ENCODE assay signal across 2 cellular contexts in the genomic region with DNA sequence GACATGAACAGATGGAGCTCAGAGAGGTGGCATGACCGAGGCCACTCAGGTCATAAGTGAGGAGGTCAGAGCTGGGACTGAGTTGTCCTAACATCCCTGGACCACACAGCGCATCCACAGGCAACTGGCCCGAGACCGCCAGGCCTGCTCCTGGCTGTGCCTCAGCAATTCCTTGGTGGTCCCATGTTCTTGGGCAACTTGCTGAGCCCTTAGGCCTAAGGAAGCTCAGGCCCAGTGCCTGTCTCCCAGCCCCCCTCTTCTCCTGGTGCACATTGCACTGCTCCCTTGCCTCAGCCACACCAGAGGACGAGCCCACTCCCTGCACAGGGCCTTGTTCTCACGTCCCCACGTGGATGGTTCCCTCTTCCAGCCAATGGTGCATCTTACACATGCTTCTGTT.
TF ChIP-seq lines count a peak whose summit lies in the region.

No MANE protein-coding gene starts in this region.

TF ChIP-seq in HepG2, 621 proteins besides CTCF, POLR2A, EP300 and RAD21:
- TF ChIP-seq LCORL (IDR thresholded peaks at IDR 0.05) = no peak
- TF ChIP-seq LCORL (CRISPR knock-in tag; IDR thresholded peaks at IDR 0.05) = no peak
- no peak for TF ChIP-seq HNRNPLL (IDR thresholded peaks at IDR 0.05; ENCODE audit: low read depth, low read length, poor library complexity, severe bottlenecking)
- TF ChIP-seq MXD3 (CRISPR knock-in tag; IDR thresholded peaks at IDR 0.05) = no peak
- TF ChIP-seq ZNF660 (CRISPR knock-in tag; IDR thresholded peaks at IDR 0.05; ENCODE audit: borderline replicate concordance, low read depth) = no peak
- TF ChIP-seq GPN1 (CRISPR knock-in tag; IDR thresholded peaks at IDR 0.05; ENCODE audit: borderline replicate concordance) = no peak
TF ChIP-seq in HepG2: peak in this region for 0.

TF ChIP-seq in WTC11, 78 proteins besides CTCF, POLR2A, EP300 and RAD21:
- no peak for TF ChIP-seq NR3C1 (CRISPR knock-in tag; conservative IDR thresholded peaks at IDR 0.05; ENCODE audit: low read depth)
- TF ChIP-seq ZNF232 (CRISPR knock-in tag; IDR thresholded peaks at IDR 0.05) = no peak
- no peak for TF ChIP-seq ATF1 (CRISPR knock-in tag; IDR thresholded peaks at IDR 0.05)
- TF ChIP-seq, protein P1, sequence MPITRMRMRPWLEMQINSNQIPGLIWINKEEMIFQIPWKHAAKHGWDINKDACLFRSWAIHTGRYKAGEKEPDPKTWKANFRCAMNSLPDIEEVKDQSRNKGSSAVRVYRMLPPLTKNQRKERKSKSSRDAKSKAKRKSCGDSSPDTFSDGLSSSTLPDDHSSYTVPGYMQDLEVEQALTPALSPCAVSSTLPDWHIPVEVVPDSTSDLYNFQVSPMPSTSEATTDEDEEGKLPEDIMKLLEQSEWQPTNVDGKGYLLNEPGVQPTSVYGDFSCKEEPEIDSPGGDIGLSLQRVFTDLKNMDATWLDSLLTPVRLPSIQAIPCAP (CRISPR knock-in tag; IDR thresholded peaks at IDR 0.05) = no peak
- TF ChIP-seq, protein P2, sequence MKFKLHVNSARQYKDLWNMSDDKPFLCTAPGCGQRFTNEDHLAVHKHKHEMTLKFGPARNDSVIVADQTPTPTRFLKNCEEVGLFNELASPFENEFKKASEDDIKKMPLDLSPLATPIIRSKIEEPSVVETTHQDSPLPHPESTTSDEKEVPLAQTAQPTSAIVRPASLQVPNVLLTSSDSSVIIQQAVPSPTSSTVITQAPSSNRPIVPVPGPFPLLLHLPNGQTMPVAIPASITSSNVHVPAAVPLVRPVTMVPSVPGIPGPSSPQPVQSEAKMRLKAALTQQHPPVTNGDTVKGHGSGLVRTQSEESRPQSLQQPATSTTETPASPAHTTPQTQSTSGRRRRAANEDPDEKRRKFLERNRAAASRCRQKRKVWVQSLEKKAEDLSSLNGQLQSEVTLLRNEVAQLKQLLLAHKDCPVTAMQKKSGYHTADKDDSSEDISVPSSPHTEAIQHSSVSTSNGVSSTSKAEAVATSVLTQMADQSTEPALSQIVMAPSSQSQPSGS (CRISPR knock-in tag; IDR thresholded peaks at IDR 0.05; ENCODE audit: borderline replicate concordance, low read depth) = no peak
- TF ChIP-seq TP53 (CRISPR knock-in tag; IDR thresholded peaks at IDR 0.05) = no peak
- TF ChIP-seq JAZF1 (CRISPR knock-in tag; IDR thresholded peaks at IDR 0.05) = no peak
- no peak for TF ChIP-seq JUN (CRISPR knock-in tag; IDR thresholded peaks at IDR 0.05)
- TF ChIP-seq USF2 (CRISPR knock-in tag; IDR thresholded peaks at IDR 0.05) = no peak
- TF ChIP-seq, protein P3, sequence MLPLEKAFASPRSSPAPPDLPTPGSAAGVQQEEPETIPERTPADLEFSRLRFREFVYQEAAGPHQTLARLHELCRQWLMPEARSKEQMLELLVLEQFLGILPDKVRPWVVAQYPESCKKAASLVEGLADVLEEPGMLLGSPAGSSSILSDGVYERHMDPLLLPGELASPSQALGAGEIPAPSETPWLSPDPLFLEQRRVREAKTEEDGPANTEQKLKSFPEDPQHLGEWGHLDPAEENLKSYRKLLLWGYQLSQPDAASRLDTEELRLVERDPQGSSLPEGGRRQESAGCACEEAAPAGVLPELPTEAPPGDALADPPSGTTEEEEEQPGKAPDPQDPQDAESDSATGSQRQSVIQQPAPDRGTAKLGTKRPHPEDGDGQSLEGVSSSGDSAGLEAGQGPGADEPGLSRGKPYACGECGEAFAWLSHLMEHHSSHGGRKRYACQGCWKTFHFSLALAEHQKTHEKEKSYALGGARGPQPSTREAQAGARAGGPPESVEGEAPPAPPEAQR (CRISPR knock-in tag; IDR thresholded peaks at IDR 0.05) = no peak
- TF ChIP-seq ZNF425 (CRISPR knock-in tag; conservative IDR thresholded peaks at IDR 0.05) = no peak
- no peak for TF ChIP-seq ZNF219 (CRISPR knock-in tag; IDR thresholded peaks at IDR 0.05; ENCODE audit: borderline replicate concordance)
- TF ChIP-seq, protein P4, sequence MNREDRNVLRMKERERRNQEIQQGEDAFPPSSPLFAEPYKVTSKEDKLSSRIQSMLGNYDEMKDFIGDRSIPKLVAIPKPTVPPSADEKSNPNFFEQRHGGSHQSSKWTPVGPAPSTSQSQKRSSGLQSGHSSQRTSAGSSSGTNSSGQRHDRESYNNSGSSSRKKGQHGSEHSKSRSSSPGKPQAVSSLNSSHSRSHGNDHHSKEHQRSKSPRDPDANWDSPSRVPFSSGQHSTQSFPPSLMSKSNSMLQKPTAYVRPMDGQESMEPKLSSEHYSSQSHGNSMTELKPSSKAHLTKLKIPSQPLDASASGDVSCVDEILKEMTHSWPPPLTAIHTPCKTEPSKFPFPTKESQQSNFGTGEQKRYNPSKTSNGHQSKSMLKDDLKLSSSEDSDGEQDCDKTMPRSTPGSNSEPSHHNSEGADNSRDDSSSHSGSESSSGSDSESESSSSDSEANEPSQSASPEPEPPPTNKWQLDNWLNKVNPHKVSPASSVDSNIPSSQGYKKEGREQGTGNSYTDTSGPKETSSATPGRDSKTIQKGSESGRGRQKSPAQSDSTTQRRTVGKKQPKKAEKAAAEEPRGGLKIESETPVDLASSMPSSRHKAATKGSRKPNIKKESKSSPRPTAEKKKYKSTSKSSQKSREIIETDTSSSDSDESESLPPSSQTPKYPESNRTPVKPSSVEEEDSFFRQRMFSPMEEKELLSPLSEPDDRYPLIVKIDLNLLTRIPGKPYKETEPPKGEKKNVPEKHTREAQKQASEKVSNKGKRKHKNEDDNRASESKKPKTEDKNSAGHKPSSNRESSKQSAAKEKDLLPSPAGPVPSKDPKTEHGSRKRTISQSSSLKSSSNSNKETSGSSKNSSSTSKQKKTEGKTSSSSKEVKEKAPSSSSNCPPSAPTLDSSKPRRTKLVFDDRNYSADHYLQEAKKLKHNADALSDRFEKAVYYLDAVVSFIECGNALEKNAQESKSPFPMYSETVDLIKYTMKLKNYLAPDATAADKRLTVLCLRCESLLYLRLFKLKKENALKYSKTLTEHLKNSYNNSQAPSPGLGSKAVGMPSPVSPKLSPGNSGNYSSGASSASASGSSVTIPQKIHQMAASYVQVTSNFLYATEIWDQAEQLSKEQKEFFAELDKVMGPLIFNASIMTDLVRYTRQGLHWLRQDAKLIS (CRISPR knock-in tag; IDR thresholded peaks at IDR 0.05; ENCODE audit: borderline replicate concordance) = no peak
- TF ChIP-seq EMX1 (CRISPR knock-in tag; IDR thresholded peaks at IDR 0.05) = no peak
- TF ChIP-seq, protein P5, sequence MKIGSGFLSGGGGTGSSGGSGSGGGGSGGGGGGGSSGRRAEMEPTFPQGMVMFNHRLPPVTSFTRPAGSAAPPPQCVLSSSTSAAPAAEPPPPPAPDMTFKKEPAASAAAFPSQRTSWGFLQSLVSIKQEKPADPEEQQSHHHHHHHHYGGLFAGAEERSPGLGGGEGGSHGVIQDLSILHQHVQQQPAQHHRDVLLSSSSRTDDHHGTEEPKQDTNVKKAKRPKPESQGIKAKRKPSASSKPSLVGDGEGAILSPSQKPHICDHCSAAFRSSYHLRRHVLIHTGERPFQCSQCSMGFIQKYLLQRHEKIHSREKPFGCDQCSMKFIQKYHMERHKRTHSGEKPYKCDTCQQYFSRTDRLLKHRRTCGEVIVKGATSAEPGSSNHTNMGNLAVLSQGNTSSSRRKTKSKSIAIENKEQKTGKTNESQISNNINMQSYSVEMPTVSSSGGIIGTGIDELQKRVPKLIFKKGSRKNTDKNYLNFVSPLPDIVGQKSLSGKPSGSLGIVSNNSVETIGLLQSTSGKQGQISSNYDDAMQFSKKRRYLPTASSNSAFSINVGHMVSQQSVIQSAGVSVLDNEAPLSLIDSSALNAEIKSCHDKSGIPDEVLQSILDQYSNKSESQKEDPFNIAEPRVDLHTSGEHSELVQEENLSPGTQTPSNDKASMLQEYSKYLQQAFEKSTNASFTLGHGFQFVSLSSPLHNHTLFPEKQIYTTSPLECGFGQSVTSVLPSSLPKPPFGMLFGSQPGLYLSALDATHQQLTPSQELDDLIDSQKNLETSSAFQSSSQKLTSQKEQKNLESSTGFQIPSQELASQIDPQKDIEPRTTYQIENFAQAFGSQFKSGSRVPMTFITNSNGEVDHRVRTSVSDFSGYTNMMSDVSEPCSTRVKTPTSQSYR (CRISPR knock-in tag; IDR thresholded peaks at IDR 0.05) = no peak
- no peak for TF ChIP-seq ETV6 (CRISPR knock-in tag; IDR thresholded peaks at IDR 0.05)
- no peak for TF ChIP-seq ZNF671 (CRISPR knock-in tag; IDR thresholded peaks at IDR 0.05)
- TF ChIP-seq TCF7 (CRISPR knock-in tag; IDR thresholded peaks at IDR 0.05; ENCODE audit: low read depth) = no peak
- TF ChIP-seq ATF6 (CRISPR knock-in tag; IDR thresholded peaks at IDR 0.05) = no peak
